22 cellular contexts compared by ENCODE assay signal in the genomic region with DNA sequence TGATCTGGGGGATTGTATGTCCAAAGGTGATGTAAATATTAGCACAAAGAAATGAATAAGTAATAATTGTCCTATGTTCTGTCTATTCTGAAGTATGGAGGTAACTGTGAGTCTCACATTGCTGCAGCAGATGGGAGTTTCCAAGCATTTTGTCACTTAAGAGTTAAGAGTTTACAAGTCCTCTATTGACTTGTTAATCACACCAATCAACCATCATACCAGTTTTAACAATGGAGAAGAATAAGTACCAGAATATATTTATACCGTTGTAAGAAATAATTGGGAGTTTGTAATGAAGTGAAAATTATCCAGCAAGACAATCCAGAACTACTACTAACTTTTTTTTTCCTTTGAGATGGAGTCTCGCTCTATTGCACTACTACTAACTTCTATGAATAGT.
"Had no signal": no experiment of that assay in that cellular context is flagged by ENCODE, and none has a peak within 500 bp of the region (broad histone marks: within the 10 kb centered on the region; RNA-seq: fewer than 3 reads in every experiment).

No MANE protein-coding gene starts in this region.

- ATAC-seq: HepG2 had no signal

- H3K4me1 ChIP-seq: SJSA1 had no signal

- H3K27ac ChIP-seq: HL-60, SJSA1, SK-N-MC had no signal

- DNase-seq: IMR-90, Karpas-422, KG1, MG63, NCI-H1092 treated with DMSO at 0.1 percent for 48 hours, NCI-H1436, NCI-H187, NCI-H2029, NCI-H2081 treated with DMSO at 0.1 percent for 48 hours, NCI-H2171, NCI-H226, NCI-H446, NCI-H510A, NCI-H526 treated with DMSO at 0.1 percent for 48 hours, NCI-H774, Right ventricle myocardium superior, RPMI8226, SIG-M5 had no signal

- H3K9me3 ChIP-seq: MG63, SJSA1 had no signal

- H3K4me3 ChIP-seq: MG63, SJSA1, SK-N-MC had no signal

- H3K36me3 ChIP-seq: MG63, SJSA1 had no signal

- H3K27me3 ChIP-seq: MG63, SJSA1 had no signal
